Comparison of ENCODE assay signal across 8 cellular contexts in the genomic region with DNA sequence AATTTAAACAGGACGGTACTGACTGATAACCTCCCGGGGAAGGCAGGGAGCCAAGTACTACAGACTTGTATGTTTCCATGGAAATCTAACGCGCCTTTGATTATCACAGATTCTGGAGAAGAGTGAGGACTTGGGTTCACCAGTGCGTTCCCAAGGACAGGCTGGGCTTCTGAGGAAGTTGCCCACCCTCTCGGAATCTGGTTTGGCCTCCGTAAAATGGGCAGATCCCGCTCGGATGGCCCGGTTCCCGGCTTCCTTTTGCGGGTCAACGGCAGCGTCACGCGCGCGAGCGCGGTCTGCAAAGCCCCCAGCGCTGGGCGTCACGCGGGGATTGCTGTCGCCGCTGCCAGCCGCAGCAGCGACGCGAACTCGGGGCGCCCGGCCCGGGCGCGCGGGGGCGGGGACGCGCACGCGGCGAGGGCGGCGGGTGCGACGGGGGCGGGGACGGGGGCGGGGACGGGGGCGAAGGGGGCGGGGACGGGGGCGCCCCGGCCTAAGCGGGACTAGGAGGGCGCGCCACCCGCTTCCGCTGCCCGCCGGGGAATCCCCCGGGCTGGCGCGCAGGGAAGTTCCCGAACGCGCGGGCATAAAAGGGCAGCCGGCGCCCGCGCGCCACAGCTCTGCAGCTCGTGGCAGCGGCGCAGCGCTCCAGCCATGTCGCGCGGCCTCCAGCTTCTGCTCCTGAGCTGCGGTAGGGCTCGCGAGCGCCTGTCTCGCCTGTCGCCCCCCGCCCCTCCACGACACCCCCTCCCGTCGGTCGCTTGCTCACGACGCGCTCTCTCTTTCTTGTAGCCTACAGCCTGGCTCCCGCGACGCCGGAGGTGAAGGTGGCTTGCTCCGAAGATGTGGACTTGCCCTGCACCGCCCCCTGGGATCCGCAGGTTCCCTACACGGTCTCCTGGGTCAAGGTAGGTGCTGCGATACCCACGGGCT. TPM values are rescaled to one million over a fixed set of nuclear protein-coding genes. Genes with fewer than 3 reads are reported as not detected.
DNase-seq lines count a peak whose midpoint lies in the region; ATAC-seq and TF ChIP-seq lines count a peak whose summit lies in the region.

A gene with protein sequence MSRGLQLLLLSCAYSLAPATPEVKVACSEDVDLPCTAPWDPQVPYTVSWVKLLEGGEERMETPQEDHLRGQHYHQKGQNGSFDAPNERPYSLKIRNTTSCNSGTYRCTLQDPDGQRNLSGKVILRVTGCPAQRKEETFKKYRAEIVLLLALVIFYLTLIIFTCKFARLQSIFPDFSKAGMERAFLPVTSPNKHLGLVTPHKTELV (plus strand): TSS at position 615 of the 933 bp plus-strand sequence. CDS start 40 bp downstream, at position 655.

- no peaks in the 10 kb centered on the region for H3K36me3 ChIP-seq in left ventricle myocardium inferior
- no peaks in the 10 kb centered on the region for H3K36me3 ChIP-seq in aorta (ENCODE audit: control insufficient read depth in 1 of 2, insufficient read depth in 2 of 2, low read length in 1 of 2)

- H3K9me3 ChIP-seq in left ventricle myocardium inferior (replicated peaks): no peaks in the 10 kb centered on the region
- no peaks in the 10 kb centered on the region for H3K9me3 ChIP-seq in aorta (ENCODE audit: control insufficient read depth, low read length)

- 1% methylated on average over 59 to 106 of the region's 106 CpGs for WGBS in aorta, 2 donors

- intact Hi-C loops in left ventricle myocardium inferior (cut with micrococcal nuclease): no loop called here
- intact Hi-C loops in aorta (cut with DNase I): no loop called here

- peaks cover 23% of the 10 kb centered on the region for H3K4me1 ChIP-seq in left ventricle myocardium inferior
- H3K4me1 ChIP-seq in aorta (ENCODE audit: control insufficient read depth in 1 of 2, insufficient read depth in 2 of 2, low read length in 2 of 2): no peaks in the 10 kb centered on the region

- ATAC-seq in GM21526 (IDR thresholded peaks at IDR 0.05; ENCODE audit: low FRiP score, unreplicated experiment) (peak; percentile 55), aorta (ENCODE audit: low FRiP score) (peak; percentile 93)

- TF ChIP-seq CTCF in left ventricle myocardium inferior (IDR thresholded peaks at IDR 0.05; ENCODE audit: borderline replicate concordance): peak; percentile 23

- H3K27me3 ChIP-seq in left ventricle myocardium inferior (ENCODE audit: low read depth) (no peaks in the 10 kb centered on the region), aorta (ENCODE audit: control insufficient read depth in 1 of 2, insufficient read depth in 2 of 2, low read length in 1 of 2) (no peaks in the 10 kb centered on the region)

- H3K27ac ChIP-seq in left ventricle myocardium inferior (replicated peaks): peak within 1 kb of the TSS; percentile 60
- no peak within 1 kb of the TSS for H3K27ac ChIP-seq in aorta (ENCODE audit: low read depth in 1 of 2, low read length in 2 of 2)

- peak; percentile 63 for DNase-seq in EH (ENCODE audit: low read depth)
- DNase-seq in Jurkat, Clone E6-1 (ENCODE audit: low read depth, low spot score): peak; percentile 68
- peak; percentile 56 for DNase-seq in SW480 (ENCODE audit: low spot score)
- DNase-seq in activated naive CD8-positive, alpha-beta T cell treated with anti-CD3 and anti-CD28 coated beads, Interleukin-2, amount 50 U/mL, for 16 hours (ENCODE audit: low read depth, low spot score): peak; percentile 55
- DNase-seq in left ventricle myocardium inferior: peak; percentile 71
- peak; percentile 60 for DNase-seq in putamen (ENCODE audit: low spot score)
- DNase-seq in aorta: peak; percentile 81 to 89

- peak within 1 kb of the TSS; percentile 82 for H3K4me3 ChIP-seq in Jurkat, Clone E6-1 (ENCODE audit: low read length)
- H3K4me3 ChIP-seq in left ventricle myocardium inferior: peak within 1 kb of the TSS; percentile 80
- peak within 1 kb of the TSS; percentile 32 to 41 for H3K4me3 ChIP-seq in aorta (ENCODE audit: low read length in 2 of 2)

RNA-seq across cellular contexts. Expression of the gene that starts here (rescaled TPM):
- polyA plus RNA-seq in Jurkat, Clone E6-1 (2012; ENCODE audit: insufficient read depth, insufficient read length): 23.8 TPM
- total RNA-seq in left ventricle myocardium inferior: 1.8 TPM
- 1 to 10 TPM; 6.5 to 8.0 TPM for total RNA-seq in aorta
- polyA plus RNA-seq in aorta: 1 to 10 TPM in 1 of 2 donors, under 1 TPM in 1; 1.00 to 9.6 TPM
